ENCODE assay signal across 31 cellular contexts in genomic region chr1:108983114-108983513, GRCh38.
"Had no signal": no experiment of that assay in that cellular context is flagged by ENCODE, and none has a peak within 500 bp of the region (broad histone marks: within the 10 kb centered on the region; RNA-seq: fewer than 3 reads in every experiment).

No MANE protein-coding gene starts in this region.

- H3K27me3 ChIP-seq: adrenal gland, body of pancreas, esophagus muscularis mucosa, foreskin keratinocyte, gastroesophageal sphincter, heart right ventricle, hepatocyte had no signal

- H3K27ac ChIP-seq: adrenal gland, body of pancreas, esophagus muscularis mucosa, foreskin keratinocyte, gastroesophageal sphincter, heart right ventricle, hepatocyte, WERI-Rb-1 had no signal

- H3K4me1 ChIP-seq: adrenal gland, body of pancreas, esophagus muscularis mucosa, foreskin keratinocyte, gastroesophageal sphincter, heart right ventricle had no signal

- H3K9me3 ChIP-seq: adrenal gland, body of pancreas, esophagus muscularis mucosa, gastroesophageal sphincter, heart right ventricle had no signal

- H3K4me3 ChIP-seq: adrenal gland, body of pancreas, esophagus muscularis mucosa, gastroesophageal sphincter, heart right ventricle, hepatocyte had no signal

- ATAC-seq: activated CD4-positive, CD25-positive, alpha-beta regulatory T cell treated with anti-CD3 and anti-CD28 coated beads, Interleukin-2, amount 50 U/mL, for 24 hours; activated CD8-positive, alpha-beta T cell treated with anti-CD3 and anti-CD28 coated beads for 36 hours; activated naive CD8-positive, alpha-beta T cell treated with anti-CD3 and anti-CD28 coated beads, Interleukin-2, amount 50 U/mL, for 24 hours; activated T-cell treated with anti-CD3 and anti-CD28 coated beads, Interleukin-2, amount 50 U/mL, for 4 hours; activated T-helper 17 cell treated with anti-CD3 and anti-CD28 coated beads, Interleukin-2, amount 50 U/mL, for 72 hours; body of pancreas; effector memory CD8-positive, alpha-beta T cell; foreskin keratinocyte; gastroesophageal sphincter; heart right ventricle had no signal

- FAIRE-seq: colon had no signal

- DNase-seq: activated B cell treated with CpG ODN at 0.5 μM for 24 hours; activated CD4-positive, alpha-beta T cell treated with anti-CD3 and anti-CD28 coated beads for 48 hours; activated CD4-positive, alpha-beta T cell treated with anti-CD3 and anti-CD28 coated beads, Interleukin-2, amount 50 U/mL, for 1 hour; activated CD4-positive, alpha-beta T cell treated with anti-CD3 and anti-CD28 coated beads, Interleukin-2, amount 50 U/mL, for 48 hours; activated CD8-positive, alpha-beta memory T cell treated with anti-CD3 and anti-CD28 coated beads for 24 hours; activated CD8-positive, alpha-beta T cell treated with anti-CD3 and anti-CD28 coated beads for 36 hours; activated effector memory CD4-positive, alpha-beta T cell treated with anti-CD3 and anti-CD28 coated beads, Interleukin-2, amount 50 U/mL, for 16 hours; activated naive CD4-positive, alpha-beta T cell treated with anti-CD3 and anti-CD28 coated beads for 36 hours; activated naive CD8-positive, alpha-beta T cell treated with anti-CD3 and anti-CD28 coated beads for 36 hours; activated naive CD8-positive, alpha-beta T cell treated with anti-CD3 and anti-CD28 coated beads, Interleukin-2, amount 50 U/mL, for 24 hours; activated T-cell treated with anti-CD3 and anti-CD28 coated beads, Interleukin-2, amount 50 U/mL, for 4 hours; adrenal gland; amygdala; aorta; body of pancreas; caudate nucleus; cortex of kidney; dermis blood vessel endothelial cell; effector CD4-positive, alpha-beta T cell; effector memory CD8-positive, alpha-beta T cell; erythroblast; foreskin keratinocyte; heart right ventricle; T1000; WERI-Rb-1 had no signal
